ENCODE assay signal across 1 cellular context in the genomic region with DNA sequence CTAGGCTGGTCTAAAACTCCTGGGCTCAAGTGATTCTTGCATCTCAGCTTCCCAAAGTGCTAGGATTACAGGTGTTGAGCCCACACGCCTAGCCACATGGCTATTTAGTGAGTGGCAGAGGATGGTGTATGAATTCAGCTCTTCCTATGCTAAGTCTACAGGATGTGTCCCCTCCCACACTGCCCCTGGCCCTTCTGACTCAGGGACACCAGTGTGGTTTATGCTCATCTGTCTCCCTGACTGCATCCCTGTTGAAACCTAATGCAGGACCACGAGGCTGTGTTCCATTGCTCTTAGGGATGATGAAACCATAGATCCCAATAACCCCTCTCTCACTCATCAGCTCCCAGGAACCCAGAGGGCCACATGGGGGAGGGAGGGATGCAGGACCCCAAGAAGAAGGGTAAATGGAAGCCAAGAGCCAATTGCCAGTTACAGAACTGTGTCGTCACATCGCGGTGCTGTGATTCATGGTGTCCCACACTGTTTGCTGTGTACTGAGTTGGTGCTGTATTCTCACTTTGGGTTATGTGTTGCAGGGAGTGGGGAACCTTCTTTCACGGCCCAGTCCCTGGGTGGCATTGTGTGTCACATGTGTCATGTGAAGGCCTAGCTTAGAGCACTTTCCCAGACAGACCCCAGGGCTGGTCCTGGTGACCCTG.
TF ChIP-seq lines count a peak whose summit lies in the region.

No MANE protein-coding gene starts in this region.

TF ChIP-seq in H1, 55 proteins besides CTCF, POLR2A, EP300 and RAD21:
- TF ChIP-seq SP2 (IDR thresholded peaks at IDR 0.05; ENCODE audit: low read length) (no peak), FOSL1 (IDR thresholded peaks at IDR 0.05; ENCODE audit: insufficient read depth, low read depth, low read length) (no peak), JUN (IDR thresholded peaks at IDR 0.05; ENCODE audit: low read depth, low read length) (no peak), BCL11A (IDR thresholded peaks at IDR 0.05; ENCODE audit: low read depth in 2 of 2, low read length in 2 of 2) (no peak), BRCA1 (IDR thresholded peaks at IDR 0.05; ENCODE audit: low read depth, low read length) (no peak), SP1 (IDR thresholded peaks at IDR 0.05; ENCODE audit: low read depth, low read length) (no peak), KDM5A (IDR thresholded peaks at IDR 0.05; ENCODE audit: low read length) (no peak), MAFK (IDR thresholded peaks at IDR 0.05; ENCODE audit: low read depth, low read length) (no peak), ZNF274 (IDR thresholded peaks at IDR 0.05; ENCODE audit: borderline replicate concordance, extremely low read depth, low read length) (no peak), GTF2F1 (IDR thresholded peaks at IDR 0.05; ENCODE audit: borderline replicate concordance, low read depth, low read length) (no peak)
- TF ChIP-seq, protein P1, sequence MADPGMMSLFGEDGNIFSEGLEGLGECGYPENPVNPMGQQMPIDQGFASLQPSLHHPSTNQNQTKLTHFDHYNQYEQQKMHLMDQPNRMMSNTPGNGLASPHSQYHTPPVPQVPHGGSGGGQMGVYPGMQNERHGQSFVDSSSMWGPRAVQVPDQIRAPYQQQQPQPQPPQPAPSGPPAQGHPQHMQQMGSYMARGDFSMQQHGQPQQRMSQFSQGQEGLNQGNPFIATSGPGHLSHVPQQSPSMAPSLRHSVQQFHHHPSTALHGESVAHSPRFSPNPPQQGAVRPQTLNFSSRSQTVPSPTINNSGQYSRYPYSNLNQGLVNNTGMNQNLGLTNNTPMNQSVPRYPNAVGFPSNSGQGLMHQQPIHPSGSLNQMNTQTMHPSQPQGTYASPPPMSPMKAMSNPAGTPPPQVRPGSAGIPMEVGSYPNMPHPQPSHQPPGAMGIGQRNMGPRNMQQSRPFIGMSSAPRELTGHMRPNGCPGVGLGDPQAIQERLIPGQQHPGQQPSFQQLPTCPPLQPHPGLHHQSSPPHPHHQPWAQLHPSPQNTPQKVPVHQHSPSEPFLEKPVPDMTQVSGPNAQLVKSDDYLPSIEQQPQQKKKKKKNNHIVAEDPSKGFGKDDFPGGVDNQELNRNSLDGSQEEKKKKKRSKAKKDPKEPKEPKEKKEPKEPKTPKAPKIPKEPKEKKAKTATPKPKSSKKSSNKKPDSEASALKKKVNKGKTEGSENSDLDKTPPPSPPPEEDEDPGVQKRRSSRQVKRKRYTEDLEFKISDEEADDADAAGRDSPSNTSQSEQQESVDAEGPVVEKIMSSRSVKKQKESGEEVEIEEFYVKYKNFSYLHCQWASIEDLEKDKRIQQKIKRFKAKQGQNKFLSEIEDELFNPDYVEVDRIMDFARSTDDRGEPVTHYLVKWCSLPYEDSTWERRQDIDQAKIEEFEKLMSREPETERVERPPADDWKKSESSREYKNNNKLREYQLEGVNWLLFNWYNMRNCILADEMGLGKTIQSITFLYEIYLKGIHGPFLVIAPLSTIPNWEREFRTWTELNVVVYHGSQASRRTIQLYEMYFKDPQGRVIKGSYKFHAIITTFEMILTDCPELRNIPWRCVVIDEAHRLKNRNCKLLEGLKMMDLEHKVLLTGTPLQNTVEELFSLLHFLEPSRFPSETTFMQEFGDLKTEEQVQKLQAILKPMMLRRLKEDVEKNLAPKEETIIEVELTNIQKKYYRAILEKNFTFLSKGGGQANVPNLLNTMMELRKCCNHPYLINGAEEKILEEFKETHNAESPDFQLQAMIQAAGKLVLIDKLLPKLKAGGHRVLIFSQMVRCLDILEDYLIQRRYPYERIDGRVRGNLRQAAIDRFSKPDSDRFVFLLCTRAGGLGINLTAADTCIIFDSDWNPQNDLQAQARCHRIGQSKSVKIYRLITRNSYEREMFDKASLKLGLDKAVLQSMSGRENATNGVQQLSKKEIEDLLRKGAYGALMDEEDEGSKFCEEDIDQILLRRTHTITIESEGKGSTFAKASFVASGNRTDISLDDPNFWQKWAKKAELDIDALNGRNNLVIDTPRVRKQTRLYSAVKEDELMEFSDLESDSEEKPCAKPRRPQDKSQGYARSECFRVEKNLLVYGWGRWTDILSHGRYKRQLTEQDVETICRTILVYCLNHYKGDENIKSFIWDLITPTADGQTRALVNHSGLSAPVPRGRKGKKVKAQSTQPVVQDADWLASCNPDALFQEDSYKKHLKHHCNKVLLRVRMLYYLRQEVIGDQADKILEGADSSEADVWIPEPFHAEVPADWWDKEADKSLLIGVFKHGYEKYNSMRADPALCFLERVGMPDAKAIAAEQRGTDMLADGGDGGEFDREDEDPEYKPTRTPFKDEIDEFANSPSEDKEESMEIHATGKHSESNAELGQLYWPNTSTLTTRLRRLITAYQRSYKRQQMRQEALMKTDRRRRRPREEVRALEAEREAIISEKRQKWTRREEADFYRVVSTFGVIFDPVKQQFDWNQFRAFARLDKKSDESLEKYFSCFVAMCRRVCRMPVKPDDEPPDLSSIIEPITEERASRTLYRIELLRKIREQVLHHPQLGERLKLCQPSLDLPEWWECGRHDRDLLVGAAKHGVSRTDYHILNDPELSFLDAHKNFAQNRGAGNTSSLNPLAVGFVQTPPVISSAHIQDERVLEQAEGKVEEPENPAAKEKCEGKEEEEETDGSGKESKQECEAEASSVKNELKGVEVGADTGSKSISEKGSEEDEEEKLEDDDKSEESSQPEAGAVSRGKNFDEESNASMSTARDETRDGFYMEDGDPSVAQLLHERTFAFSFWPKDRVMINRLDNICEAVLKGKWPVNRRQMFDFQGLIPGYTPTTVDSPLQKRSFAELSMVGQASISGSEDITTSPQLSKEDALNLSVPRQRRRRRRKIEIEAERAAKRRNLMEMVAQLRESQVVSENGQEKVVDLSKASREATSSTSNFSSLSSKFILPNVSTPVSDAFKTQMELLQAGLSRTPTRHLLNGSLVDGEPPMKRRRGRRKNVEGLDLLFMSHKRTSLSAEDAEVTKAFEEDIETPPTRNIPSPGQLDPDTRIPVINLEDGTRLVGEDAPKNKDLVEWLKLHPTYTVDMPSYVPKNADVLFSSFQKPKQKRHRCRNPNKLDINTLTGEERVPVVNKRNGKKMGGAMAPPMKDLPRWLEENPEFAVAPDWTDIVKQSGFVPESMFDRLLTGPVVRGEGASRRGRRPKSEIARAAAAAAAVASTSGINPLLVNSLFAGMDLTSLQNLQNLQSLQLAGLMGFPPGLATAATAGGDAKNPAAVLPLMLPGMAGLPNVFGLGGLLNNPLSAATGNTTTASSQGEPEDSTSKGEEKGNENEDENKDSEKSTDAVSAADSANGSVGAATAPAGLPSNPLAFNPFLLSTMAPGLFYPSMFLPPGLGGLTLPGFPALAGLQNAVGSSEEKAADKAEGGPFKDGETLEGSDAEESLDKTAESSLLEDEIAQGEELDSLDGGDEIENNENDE (IDR thresholded peaks at IDR 0.05; ENCODE audit: insufficient replicate concordance, low read length): no peak
- TF ChIP-seq, protein P2, sequence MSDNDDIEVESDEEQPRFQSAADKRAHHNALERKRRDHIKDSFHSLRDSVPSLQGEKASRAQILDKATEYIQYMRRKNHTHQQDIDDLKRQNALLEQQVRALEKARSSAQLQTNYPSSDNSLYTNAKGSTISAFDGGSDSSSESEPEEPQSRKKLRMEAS (IDR thresholded peaks at IDR 0.05): no peak
